26 cellular contexts compared by ENCODE assay signal in genomic region chr3:120681506-120682038, GRCh38. TPM values are rescaled to one million over a fixed set of nuclear protein-coding genes. Genes with fewer than 3 reads are reported as not detected.
DNase-seq lines count a peak whose midpoint lies in the region; ATAC-seq and TF ChIP-seq lines count a peak whose summit lies in the region.
"Had no signal": no experiment of that assay in that cellular context is flagged by ENCODE, and none has a peak within 500 bp of the region (broad histone marks: within the 10 kb centered on the region; RNA-seq: fewer than 3 reads in every experiment).

No MANE protein-coding gene starts in this region.

- H3K4me1 Mint-ChIP-seq in Caco-2 (ENCODE audit: low read depth, unreplicated experiment) (peaks cover 28% of the 10 kb centered on the region), brain (peaks cover 54% of the 10 kb centered on the region)

- no peak for TF ChIP-seq POLR2A in right lobe of liver (IDR thresholded peaks at IDR 0.05)

- no peak overlapping the region for H3K9ac ChIP-seq in rectal smooth muscle tissue (ENCODE audit: low read length)

- H3K4me3 ChIP-seq in Caco-2 (ENCODE audit: low read depth, low read length) (peak overlapping the region; percentile 40), right lobe of liver (peak overlapping the region; percentile 45 to 73 (median 54)), rectal smooth muscle tissue (ENCODE audit: low read length) (peak overlapping the region; percentile 28)
- H3K4me3 ChIP-seq: GM12878, heart left ventricle, left ventricle myocardium inferior, upper lobe of left lung had no signal

- ATAC-seq in right lobe of liver, result peak in 1 of 4 donors; percentile 2
- ATAC-seq: activated CD4-positive, alpha-beta T cell treated with anti-CD3 and anti-CD28 coated beads for 36 hours; GM12878; heart left ventricle had no signal

- H3K27ac Mint-ChIP-seq in Caco-2 (ENCODE audit: unreplicated experiment), result peak overlapping the region; percentile 85
- peak overlapping the region in 4 of 5 experiments; percentile 18 to 87 (median 66) for H3K27ac Mint-ChIP-seq in brain
- H3K27ac Mint-ChIP-seq: activated CD4-positive, alpha-beta T cell treated with anti-CD3 and anti-CD28 coated beads for 36 hours; activated T-cell treated with anti-CD3 and anti-CD28 coated beads, Interleukin-2, amount 50 U/mL, for 24 hours; CD4-positive, alpha-beta T cell; stimulated activated naive CD8-positive, alpha-beta T cell treated with anti-CD3 and anti-CD28 coated beads, Interleukin-15, Interleukin-2, amounts not matched to agents 100 ng/mL and 50 ng/mL, for 24 hours had no signal

- no peaks in the 10 kb centered on the region for H3K36me3 ChIP-seq in Caco-2 (ENCODE audit: control insufficient read depth, insufficient read depth, low read length)
- peaks cover 0 to 6% (median under 1%) of the 10 kb centered on the region in 4 donors for H3K36me3 ChIP-seq in right lobe of liver
- no peaks in the 10 kb centered on the region for H3K36me3 ChIP-seq in rectal smooth muscle tissue (ENCODE audit: control insufficient read depth, insufficient read depth, low read length)
- H3K36me3 ChIP-seq: left ventricle myocardium inferior, neutrophil had no signal

- peak overlapping the region; percentile 77 for H3K4me3 Mint-ChIP-seq in Caco-2 (ENCODE audit: unreplicated experiment)
- H3K4me3 Mint-ChIP-seq in brain, result peak overlapping the region in 1 of 5 experiments; percentile 17
- H3K4me3 Mint-ChIP-seq: activated CD4-positive, alpha-beta T cell treated with anti-CD3 and anti-CD28 coated beads for 36 hours; activated T-cell treated with anti-CD3 and anti-CD28 coated beads, Interleukin-2, amount 50 U/mL, for 24 hours; CD4-positive, alpha-beta T cell; stimulated activated naive CD8-positive, alpha-beta T cell treated with anti-CD3 and anti-CD28 coated beads, Interleukin-15, Interleukin-2, amounts not matched to agents 100 ng/mL and 50 ng/mL, for 24 hours had no signal

- H3K9me3 Mint-ChIP-seq in Caco-2 (ENCODE audit: unreplicated experiment) (peaks cover 9% of the 10 kb centered on the region), brain (peaks cover 0 to 13% (median 4%) of the 10 kb centered on the region in 5 experiments)

- no peaks in the 10 kb centered on the region for H3K27me3 Mint-ChIP-seq in Caco-2 (ENCODE audit: insufficient read depth, unreplicated experiment)
- H3K27me3 Mint-ChIP-seq in brain, result peaks cover 5% of the 10 kb centered on the region
- H3K27me3 Mint-ChIP-seq: CD4-positive, alpha-beta T cell; stimulated activated naive CD8-positive, alpha-beta T cell treated with anti-CD3 and anti-CD28 coated beads, Interleukin-15, Interleukin-2, amounts not matched to agents 100 ng/mL and 50 ng/mL, for 24 hours had no signal

- H3K4me1 ChIP-seq in Caco-2 (peaks cover 52% of the 10 kb centered on the region), right lobe of liver (peaks cover 0 to 29% (median 8%) of the 10 kb centered on the region in 4 donors), rectal smooth muscle tissue (ENCODE audit: control insufficient read depth, insufficient read depth, low read length) (no peaks in the 10 kb centered on the region)

- BruUV-seq in Caco-2 (replicated peaks; lab: Mats Ljungman, UMichigan), result TSS peak; percentile 74

- H3K27me3 ChIP-seq in Caco-2 (replicated peaks; ENCODE audit: control insufficient read depth, insufficient read depth, low read length) (no peaks in the 10 kb centered on the region), right lobe of liver (no peaks in the 10 kb centered on the region), rectal smooth muscle tissue (ENCODE audit: control insufficient read depth, insufficient read depth, low read length) (no peaks in the 10 kb centered on the region)
- H3K27me3 ChIP-seq: heart left ventricle, neutrophil, upper lobe of left lung had no signal

- intact Hi-C loops in Caco-2 (cut with micrococcal nuclease; ENCODE audit: unreplicated experiment), result loop anchor here (1.0 kb wide), 3 partner anchors 12 to 85 kb away; partner anchors contain the start of genes GTF2E1, NDUFB4 and RABL3
- intact Hi-C loops in right lobe of liver (cut with DNase I), result no loop called here

- H3K27ac ChIP-seq in right lobe of liver (peak overlapping the region; percentile 91 to 99 (median 95)), rectal smooth muscle tissue (ENCODE audit: low read depth, low read length) (no peak overlapping the region)
- H3K27ac ChIP-seq: heart left ventricle, left ventricle myocardium inferior, neutrophil had no signal

- CTCF ChIA-PET in Caco-2 (lab: Charles Lee), result interaction anchor here (0.5 kb wide), 1 partner anchor 121 kb away, joined by 6 read pairs; no protein-coding TSS in a partner anchor

- H3K36me3 Mint-ChIP-seq in Caco-2 (ENCODE audit: insufficient read depth, unreplicated experiment) (peaks cover 33% of the 10 kb centered on the region), brain (peaks cover 6% of the 10 kb centered on the region)

- POLR2A ChIA-PET in Caco-2 (lab: Charles Lee), result interaction anchor here (1.6 to 1.7 kb wide), 2 partner anchors 12 to 61 kb away, joined by 7 to 17 read pairs; partner anchors contain the start of genes GTF2E1 and RABL3

- DNase-seq in Caco-2, result no peak
- no peak for DNase-seq in right lobe of liver
- DNase-seq in effector CD4-positive, alpha-beta T cell, result no peak
- no peak for DNase-seq in NCI-H187 (lab: John Stamatoyannopoulos, UW)
- no peak for DNase-seq in SHP77 treated with DMSO at 0.1 percent for 48 hours (lab: John Stamatoyannopoulos, UW)
- DNase-seq in NCI-H1930 (lab: John Stamatoyannopoulos, UW), result no peak
- DNase-seq: activated CD4-positive, alpha-beta T cell treated with anti-CD3 and anti-CD28 coated beads for 36 hours; activated CD8-positive, alpha-beta memory T cell treated with anti-CD3 and anti-CD28 coated beads for 24 hours; activated T-cell treated with anti-CD3 and anti-CD28 coated beads, Interleukin-2, amount 50 U/mL, for 24 hours; CD4-positive, alpha-beta T cell; DMS79 treated with DMSO at 0.1 percent for 48 hours; heart left ventricle; Karpas-422; left ventricle myocardium inferior; NCI-H2029; NCI-H226; NCI-H748 treated with DMSO at 0.1 percent for 48 hours; SIG-M5; stimulated activated CD4-positive, alpha-beta T cell treated with anti-CD3 and anti-CD28 coated beads, Interleukin-12 subunit alpha, Interleukin-12 subunit beta, amount 100 ng/mL, for 4 hours; T-helper 1 cell had no signal

- H3K9me3 ChIP-seq in Caco-2 (no peaks in the 10 kb centered on the region), right lobe of liver (no peaks in the 10 kb centered on the region)
- H3K9me3 ChIP-seq: heart left ventricle, left ventricle myocardium inferior, neutrophil, upper lobe of left lung had no signal

- WGBS in right lobe of liver (ENCODE audit: insufficient coverage, low coverage, low lambda C conversion rate, missing lambda C conversion rate), result 26% methylated on average over 4 of the region's 4 CpGs

- TF ChIP-seq CTCF in Caco-2 (IDR thresholded peaks at IDR 0.05; ENCODE audit: insufficient read depth in 1 of 2, low read depth in 1 of 2, low read length in 1 of 2, severe bottlenecking in 1 of 2, unreplicated experiment in 1 of 2) (no peak), brain (conservative IDR thresholded peaks at IDR 0.05) (no peak), right lobe of liver (IDR thresholded peaks at IDR 0.05) (no peak)

RNA-seq across cellular contexts. Expression of gene HGD, which starts 0.5 kb away (rescaled TPM):
- total RNA-seq in Caco-2 (2022) (76.3 and 102 TPM in 2 replicates), right lobe of liver (100 to 1,000 TPM; 117 to 610 (median 341) TPM)
- not detected for polyA plus RNA-seq in brain (ENCODE audit: insufficient read depth, low read depth, low replicate concordance)
- polyA plus RNA-seq: heart left ventricle had no signal
